In genomic region chr7:102454423-102454822, GRCh38 we compare ENCODE assay signal across 26 cellular contexts. TPM values are rescaled to one million over a fixed set of nuclear protein-coding genes. Genes with fewer than 3 reads are reported as not detected.
DNase-seq lines count a peak whose midpoint lies in the region; ATAC-seq and TF ChIP-seq lines count a peak whose summit lies in the region.
"Had no signal": no experiment of that assay in that cellular context is flagged by ENCODE, and none has a peak within 500 bp of the region (broad histone marks: within the 10 kb centered on the region; RNA-seq: fewer than 3 reads in every experiment).

No MANE protein-coding gene starts in this region.

- H3K27me3 ChIP-seq in SK-N-SH (ENCODE audit: insufficient read depth) (no peaks in the 10 kb centered on the region), colonic mucosa (no peaks in the 10 kb centered on the region)
- H3K27me3 ChIP-seq: breast epithelium, tibial artery had no signal

- H3K27ac Mint-ChIP-seq in WTC11, result no peak overlapping the region
- H3K27ac Mint-ChIP-seq in stimulated activated memory B cell treated with anti-CD40 and anti-IgM and Interleukin-4, amounts not matched to agents 10 μg/mL and 1 μg/mL and 100 μg/mL, for 72 hours, result peak overlapping the region; percentile 17
- H3K27ac Mint-ChIP-seq: dendritic cell treated with granulocyte-macrophage colony-stimulating factor and Interleukin-4, amounts not matched to agents 40 ng/mL and 50 ng/mL, for 4 days; nephron; T-cell had no signal

- TF ChIP-seq CTCF in SK-N-SH (IDR thresholded peaks at IDR 0.05), result no peak
- TF ChIP-seq CTCF in WTC11 (IDR thresholded peaks at IDR 0.05), result no peak
- no peak for TF ChIP-seq CTCF in colonic mucosa (IDR thresholded peaks at IDR 0.05)

- ATAC-seq in SK-N-SH treated with all-trans-retinoic acid at 6 μM for 48 hours, result no peak
- peak; percentile 22; the same call in 1 of the 2 replicates for ATAC-seq in WTC11
- ATAC-seq in stimulated activated memory B cell treated with anti-CD40 and anti-IgM and Interleukin-4, amounts not matched to agents 10 μg/mL and 1 μg/mL and 100 μg/mL, for 72 hours, result no peak
- no peak for ATAC-seq in GM18520 (IDR thresholded peaks at IDR 0.05; ENCODE audit: unreplicated experiment)
- ATAC-seq: left lobe of liver, T-cell had no signal

- H4K20me1 ChIP-seq in SK-N-SH (ENCODE audit: insufficient read depth), result 0 out of 2 replicates have a peak, but pooled peaks cover 9% of the 10 kb centered on the region

- no peaks in the 10 kb centered on the region for H3K9me3 ChIP-seq in SK-N-SH
- no peaks in the 10 kb centered on the region for H3K9me3 ChIP-seq in colonic mucosa
- H3K9me3 ChIP-seq: breast epithelium, HAP-1, prostate gland, tibial artery had no signal

- peaks cover 9 to 10% of the 10 kb centered on the region in 2 experiments; a peak in 3 of 4 replicates for H3K4me1 ChIP-seq in SK-N-SH (ENCODE audit: control insufficient read depth in 1 of 2, insufficient read depth in 2 of 2, low read depth in 1 of 2, low read length in 1 of 2)
- no peaks in the 10 kb centered on the region for H3K4me1 ChIP-seq in colonic mucosa
- H3K4me1 ChIP-seq: breast epithelium, HAP-1, prostate gland, tibial artery had no signal

- no peaks in the 10 kb centered on the region for H3K27me3 Mint-ChIP-seq in WTC11 (ENCODE audit: low read depth)
- H3K27me3 Mint-ChIP-seq in stimulated activated memory B cell treated with anti-CD40 and anti-IgM and Interleukin-4, amounts not matched to agents 10 μg/mL and 1 μg/mL and 100 μg/mL, for 72 hours, result no peaks in the 10 kb centered on the region
- H3K27me3 Mint-ChIP-seq: dendritic cell treated with granulocyte-macrophage colony-stimulating factor and Interleukin-4, amounts not matched to agents 40 ng/mL and 50 ng/mL, for 4 days; T-cell had no signal

- DNase-seq in SK-N-SH (no peak), NCI-H146 treated with DMSO at 0.1 percent for 48 hours (lab: John Stamatoyannopoulos, UW; ENCODE audit: unreplicated experiment) (peak; percentile 19), WTC11 (ENCODE audit: low spot score) (no peak), superior temporal gyrus (ENCODE audit: extremely low spot score) (no peak), colonic mucosa (no peak)
- DNase-seq: ACHN; activated CD8-positive, alpha-beta memory T cell treated with anti-CD3 and anti-CD28 coated beads, Interleukin-2, amount 50 U/mL, for 48 hours; activated gamma-delta T cell; DMS79; glutamatergic neuron; midbrain; NCI-H510A; Right ventricle myocardium superior; stimulated activated naive CD4-positive, alpha-beta T cell treated with Interleukin-2 at 50 U/mL for 16 hours; T-cell; tibial artery had no signal

- H3K9ac ChIP-seq in SK-N-SH (no peak overlapping the region), colonic mucosa (ENCODE audit: low read depth in 2 of 2, low read length in 2 of 2) (no peak overlapping the region)

- POLR2A ChIA-PET in SK-N-SH (lab: Yijun Ruan, JAX), result interaction anchor here (1.0 to 2.6 kb wide), 2 partner anchors 10 to 168 kb away, joined by 3 to 12 read pairs; partner anchors contain the start of genes ALKBH4, LRWD1 and SH2B2
- POLR2A ChIA-PET in WTC11 (lab: Charles Lee), result no interaction called here

- intact Hi-C loops in colonic mucosa (cut with DNase I), result no loop called here

- H3K79me2 ChIP-seq in SK-N-SH (ENCODE audit: insufficient read depth), result no peaks in the 10 kb centered on the region

- peaks cover 32% of the 10 kb centered on the region for H3F3A ChIP-seq in SK-N-SH (replicated peaks; ENCODE audit: insufficient read depth)

- CTCF ChIA-PET in SK-N-SH (lab: Yijun Ruan, JAX), result interaction anchor here (0.9 to 1.2 kb wide), 3 partner anchors 10 to 50 kb away, joined by 3 to 7 read pairs (median 4); partner anchors contain the start of gene ALKBH4
- CTCF ChIA-PET in WTC11 (lab: Charles Lee), result interaction anchor here (0.7 to 1.0 kb wide), 3 partner anchors 12 to 50 kb away, joined by 3 to 5 read pairs (median 3); no protein-coding TSS in a partner anchor

- H3K4me2 ChIP-seq in SK-N-SH, result no peak overlapping the region

- H3K27ac ChIP-seq in SK-N-SH (ENCODE audit: low read depth in 2 of 2, low read length in 1 of 2) (no peak overlapping the region), colonic mucosa (no peak overlapping the region)
- H3K27ac ChIP-seq: breast epithelium, C4-2B, prostate gland, tibial artery had no signal

- no peaks in the 10 kb centered on the region for H3K9me3 Mint-ChIP-seq in WTC11
- H3K9me3 Mint-ChIP-seq in stimulated activated memory B cell treated with anti-CD40 and anti-IgM and Interleukin-4, amounts not matched to agents 10 μg/mL and 1 μg/mL and 100 μg/mL, for 72 hours, result no peaks in the 10 kb centered on the region
- H3K9me3 Mint-ChIP-seq: dendritic cell treated with granulocyte-macrophage colony-stimulating factor and Interleukin-4, amounts not matched to agents 40 ng/mL and 50 ng/mL, for 4 days; nephron; T-cell had no signal

- H2AFZ ChIP-seq in SK-N-SH (ENCODE audit: low read depth), result no peak overlapping the region

- H3K4me3 ChIP-seq in SK-N-SH (ENCODE audit: low read depth in 2 of 2, low read length in 1 of 2) (no peak overlapping the region), colonic mucosa (no peak overlapping the region)
- H3K4me3 ChIP-seq: breast epithelium, HAP-1, prostate gland, tibial artery had no signal

- 92% methylated on average over 9 of the region's 10 CpGs for WGBS in SK-N-SH (ENCODE audit: low lambda C conversion rate)

- no peak for TF ChIP-seq EP300 in SK-N-SH (IDR thresholded peaks at IDR 0.05; ENCODE audit: borderline replicate concordance in 1 of 2, low read depth in 1 of 2, low read length in 1 of 2)

- peaks cover 19% of the 10 kb centered on the region for H3K36me3 Mint-ChIP-seq in WTC11
- H3K36me3 Mint-ChIP-seq in stimulated activated memory B cell treated with anti-CD40 and anti-IgM and Interleukin-4, amounts not matched to agents 10 μg/mL and 1 μg/mL and 100 μg/mL, for 72 hours, result peaks cover 34% of the 10 kb centered on the region
- H3K36me3 Mint-ChIP-seq: T-cell had no signal

- no peak for TF ChIP-seq RAD21 in SK-N-SH (IDR thresholded peaks at IDR 0.05; ENCODE audit: low read length)

- no peak overlapping the region for H3K4me3 Mint-ChIP-seq in WTC11
- no peak overlapping the region for H3K4me3 Mint-ChIP-seq in stimulated activated memory B cell treated with anti-CD40 and anti-IgM and Interleukin-4, amounts not matched to agents 10 μg/mL and 1 μg/mL and 100 μg/mL, for 72 hours
- H3K4me3 Mint-ChIP-seq: dendritic cell treated with granulocyte-macrophage colony-stimulating factor and Interleukin-4, amounts not matched to agents 40 ng/mL and 50 ng/mL, for 4 days; nephron; T-cell had no signal

- peaks cover 9 to 19% of the 10 kb centered on the region in 2 experiments for H3K36me3 ChIP-seq in SK-N-SH (replicated peaks in 1 of 2; ENCODE audit: control insufficient read depth in 1 of 2, insufficient read depth in 2 of 2, low read length in 1 of 2)
- H3K36me3 ChIP-seq in colonic mucosa, result no peaks in the 10 kb centered on the region
- H3K36me3 ChIP-seq: breast epithelium had no signal

- no peaks in the 10 kb centered on the region for H3K9me2 ChIP-seq in SK-N-SH

- H3K4me1 Mint-ChIP-seq in WTC11, result peaks cover 9% of the 10 kb centered on the region
- peaks cover 22% of the 10 kb centered on the region for H3K4me1 Mint-ChIP-seq in stimulated activated memory B cell treated with anti-CD40 and anti-IgM and Interleukin-4, amounts not matched to agents 10 μg/mL and 1 μg/mL and 100 μg/mL, for 72 hours
- H3K4me1 Mint-ChIP-seq: nephron had no signal

TF ChIP-seq in SK-N-SH, 30 proteins besides CTCF, POLR2A, EP300 and RAD21 (continues in another document):
- TF ChIP-seq FOSL2 (IDR thresholded peaks at IDR 0.05; ENCODE audit: borderline replicate concordance, low read depth) (no peak), NFIC (IDR thresholded peaks at IDR 0.05; ENCODE audit: borderline replicate concordance) (no peak), TEAD4 (IDR thresholded peaks at IDR 0.05; ENCODE audit: borderline replicate concordance, insufficient read depth) (no peak), RXRA (IDR thresholded peaks at IDR 0.05; ENCODE audit: borderline replicate concordance, low read depth) (no peak), SIN3A (IDR thresholded peaks at IDR 0.05; ENCODE audit: borderline replicate concordance, low read depth, low read length) (no peak), FOXM1 (IDR thresholded peaks at IDR 0.05; ENCODE audit: low read depth) (no peak)

TF ChIP-seq in WTC11, 78 proteins besides CTCF, POLR2A, EP300 and RAD21 (continues in another document):
- no peak for TF ChIP-seq NR2C2 (CRISPR knock-in tag; IDR thresholded peaks at IDR 0.05)

RNA-seq across cellular contexts. Expression of gene ALKBH4, which starts 10.2 kb away (rescaled TPM):
- polyA plus RNA-seq in SK-N-SH (2012; rRNA removed), result 13.7 and 18.1 TPM in 2 replicates
- 7.6 and 13.8 TPM in 2 replicates for polyA plus RNA-seq in SK-N-SH (2012; cell fraction: cytosol; rRNA removed)
- 6.0 and 10.8 TPM in 2 replicates for polyA plus RNA-seq in SK-N-SH (2012; cell fraction: nucleus; rRNA removed)
- total RNA-seq in WTC11 (2021) (20.4 to 24.8 TPM (median 22.9 TPM) in 3 replicates), colonic mucosa (10 to 100 TPM in 1 of 2 donors, 1 to 10 TPM in 1; 9.7 to 14.1 TPM)

RNA-seq across cellular contexts. Expression of gene LRWD1, which starts 10.4 kb away (rescaled TPM):
- 44.9 and 53.2 TPM in 2 replicates for polyA plus RNA-seq in SK-N-SH (2012; rRNA removed)
- 21.1 and 32.5 TPM in 2 replicates for polyA plus RNA-seq in SK-N-SH (2012; cell fraction: cytosol; rRNA removed)
- polyA plus RNA-seq in SK-N-SH (2012; cell fraction: nucleus; rRNA removed), result 89.9 and 156 TPM in 2 replicates
- 37.4 to 41.7 TPM (median 39.6 TPM) in 3 replicates for total RNA-seq in WTC11 (2021)
- total RNA-seq in colonic mucosa, result 10 to 100 TPM; 11.4 to 19.6 TPM

RNA-seq across cellular contexts. Expression of gene ORAI2, which starts 21.0 kb away (rescaled TPM):
- 78.7 and 85.8 TPM in 2 replicates for polyA plus RNA-seq in SK-N-SH (2012; rRNA removed)
- 45.2 and 61.9 TPM in 2 replicates for polyA plus RNA-seq in SK-N-SH (2012; cell fraction: cytosol; rRNA removed)
- polyA plus RNA-seq in SK-N-SH (2012; cell fraction: nucleus; rRNA removed), result 38.0 and 52.2 TPM in 2 replicates
- total RNA-seq in WTC11 (2021) (22.2 to 25.9 TPM (median 24.7 TPM) in 3 replicates), colonic mucosa (1 to 10 TPM; 3.3 to 5.5 TPM)

RNA-seq across cellular contexts. Expression of gene POLR2J, which starts 24.3 kb away (rescaled TPM):
- 290 and 299 TPM in 2 replicates for polyA plus RNA-seq in SK-N-SH (2012; rRNA removed)
- polyA plus RNA-seq in SK-N-SH (2012; cell fraction: cytosol; rRNA removed), result 218 and 258 TPM in 2 replicates
- polyA plus RNA-seq in SK-N-SH (2012; cell fraction: nucleus; rRNA removed), result 70.9 and 86.9 TPM in 2 replicates
- 45.9 to 51.7 TPM (median 50.5 TPM) in 3 replicates for total RNA-seq in WTC11 (2021)
- total RNA-seq in colonic mucosa, result 10 to 100 TPM; 43.0 to 49.2 TPM

RNA-seq across cellular contexts. Expression of gene PRKRIP1, which starts 58.3 kb away (rescaled TPM):
- polyA plus RNA-seq in SK-N-SH (2012; rRNA removed), result 41.2 and 55.0 TPM in 2 replicates
- polyA plus RNA-seq in SK-N-SH (2012; cell fraction: cytosol; rRNA removed), result 27.2 and 30.5 TPM in 2 replicates
- polyA plus RNA-seq in SK-N-SH (2012; cell fraction: nucleus; rRNA removed), result 216 and 262 TPM in 2 replicates
- total RNA-seq in WTC11 (2021) (27.5 to 34.4 TPM (median 30.1 TPM) in 3 replicates), colonic mucosa (10 to 100 TPM; 15.1 to 19.4 TPM)
